In the genomic region with DNA sequence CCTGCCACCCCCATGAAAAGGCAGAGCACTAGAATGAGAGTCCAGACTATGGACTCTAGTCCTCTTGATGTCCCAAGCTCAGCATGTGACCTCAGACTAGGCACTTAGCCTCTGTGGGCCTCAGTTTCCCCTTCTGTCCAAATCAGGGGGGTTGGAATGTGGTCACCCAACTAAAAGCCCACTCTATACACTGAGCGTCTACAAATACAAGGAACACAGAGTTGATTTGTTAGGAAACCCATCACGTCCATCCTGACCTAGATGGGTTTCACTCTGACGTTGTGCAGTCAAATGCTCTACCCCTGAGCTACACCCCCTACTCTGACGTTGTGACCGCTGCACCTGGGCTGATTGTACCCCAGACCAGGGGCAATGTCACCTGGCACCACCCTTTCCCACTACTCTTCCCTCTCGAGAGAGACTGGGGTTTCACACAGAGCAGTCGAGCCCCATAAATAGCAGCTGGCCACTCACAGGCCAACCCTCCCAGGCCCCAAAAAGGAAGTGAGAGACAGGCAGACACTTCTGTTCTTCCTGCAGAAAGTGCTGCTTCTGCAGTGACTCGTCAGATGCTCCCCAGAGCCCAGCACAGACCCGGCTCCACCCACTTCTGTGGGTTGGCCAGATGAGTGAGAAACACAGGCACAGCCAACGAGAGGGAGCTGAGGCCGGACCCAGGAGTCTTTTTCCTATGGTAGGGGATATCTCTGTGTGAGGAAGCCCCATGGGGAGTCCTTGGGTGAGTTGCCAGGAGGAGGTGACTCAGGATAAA, we compare ENCODE assay signal across 8 cellular contexts. TPM values are rescaled to one million over a fixed set of nuclear protein-coding genes. Genes with fewer than 3 reads are reported as not detected.
DNase-seq lines count a peak whose midpoint lies in the region; ATAC-seq and TF ChIP-seq lines count a peak whose summit lies in the region.

No MANE protein-coding gene starts in this region.

- H3K4me3 Mint-ChIP-seq in effector memory CD8-positive, alpha-beta T cell, result peak overlapping the region; percentile 80 to 82
- peak overlapping the region in 8 of 10 donors; percentile 11 to 78 (median 69) for H3K4me3 Mint-ChIP-seq in naive thymus-derived CD4-positive, alpha-beta T cell

- CTCF ChIA-PET in GM10248 (lab: Yijun Ruan, JAX), result interaction anchor here (0.8 to 10.6 kb wide), 8 partner anchors 9 to 72 kb away, joined by 3 to 163 read pairs (median 3); no protein-coding TSS in a partner anchor
- CTCF ChIA-PET in naive thymus-derived CD4-positive, alpha-beta T cell (lab: Charles Lee), result interaction anchor here (0.5 to 1.2 kb wide), 2 partner anchors 13 to 1202 kb away, joined by 3 read pairs; no protein-coding TSS in a partner anchor

- peak overlapping the region; percentile 59 for H3K4me2 ChIP-seq in GM23248 (ENCODE audit: unreplicated experiment)

- in situ Hi-C loops in GM23248 (cut with MboI), result no loop called here

- 15 to 22% methylated on average over 11 of the region's 11 CpGs for WGBS in GM23248 (ENCODE audit: low coverage in 1 of 2, low lambda C conversion rate in 2 of 2, missing lambda C conversion rate in 2 of 2), 2 experiments
- WGBS in thymus, result 13% methylated on average over 11 of the region's 11 CpGs

- H3K36me3 ChIP-seq in GM23248 (ENCODE audit: low read depth) (no peaks in the 10 kb centered on the region), thymus (ENCODE audit: control insufficient read depth, insufficient read depth) (no peaks in the 10 kb centered on the region)
- no peaks in the 10 kb centered on the region for H3K36me3 ChIP-seq in naive thymus-derived CD4-positive, alpha-beta T cell (ENCODE audit: control insufficient read depth in 2 of 3, insufficient read depth in 3 of 3, low read length in 3 of 3)

- POLR2A ChIA-PET in GM10248 (lab: Yijun Ruan, JAX), result interaction anchor here (0.6 to 5.4 kb wide), 4 partner anchors 11 to 59 kb away, joined by 3 to 65 read pairs (median 4); no protein-coding TSS in a partner anchor
- POLR2A ChIA-PET in naive thymus-derived CD4-positive, alpha-beta T cell (lab: Charles Lee), result no interaction called here

- H4K20me1 ChIP-seq in GM23248 (ENCODE audit: insufficient read depth), result no peaks in the 10 kb centered on the region

- no peaks in the 10 kb centered on the region for H3K27me3 Mint-ChIP-seq in effector memory CD8-positive, alpha-beta T cell
- peaks cover 0 to under 1% (median 0%) of the 10 kb centered on the region in 5 donors for H3K27me3 Mint-ChIP-seq in naive thymus-derived CD4-positive, alpha-beta T cell

- no peak for TF ChIP-seq CTCF in GM10248 (IDR thresholded peaks at IDR 0.05; ENCODE audit: control extremely low read depth, extremely low read depth, low read depth, missing control alignments)

- peak; percentile 76 for ATAC-seq in effector memory CD8-positive, alpha-beta T cell (replicated peaks)
- peak; percentile 89 for ATAC-seq in naive thymus-derived CD4-positive, alpha-beta T cell

- no peaks in the 10 kb centered on the region for H3K27me3 ChIP-seq in GM23248 (replicated peaks; ENCODE audit: insufficient read depth)
- H3K27me3 ChIP-seq in naive thymus-derived CD4-positive, alpha-beta T cell (ENCODE audit: control insufficient read depth in 2 of 2, insufficient read depth in 2 of 2, low read length in 2 of 2), result no peaks in the 10 kb centered on the region
- no peaks in the 10 kb centered on the region for H3K27me3 ChIP-seq in thymus (ENCODE audit: control insufficient read depth, insufficient read depth)

- peak overlapping the region; percentile 69 for H2AFZ ChIP-seq in GM23248

- intact Hi-C loops in naive thymus-derived CD4-positive, alpha-beta T cell (cut with micrococcal nuclease), result no loop called here

- no peaks in the 10 kb centered on the region for H3K36me3 Mint-ChIP-seq in effector memory CD8-positive, alpha-beta T cell (ENCODE audit: insufficient read depth)
- H3K36me3 Mint-ChIP-seq in naive thymus-derived CD4-positive, alpha-beta T cell, result no peaks in the 10 kb centered on the region

- H3K4me1 ChIP-seq in GM23248 (ENCODE audit: insufficient read depth) (peaks cover 19% of the 10 kb centered on the region), thymus (ENCODE audit: control insufficient read depth, insufficient read depth, low read length) (peaks cover 24% of the 10 kb centered on the region)
- peaks cover 34 to 36% of the 10 kb centered on the region in 2 donors for H3K4me1 ChIP-seq in naive thymus-derived CD4-positive, alpha-beta T cell (ENCODE audit: control insufficient read depth in 2 of 2, insufficient read depth in 2 of 2, low read length in 2 of 2)

- H3K9me3 Mint-ChIP-seq in effector memory CD8-positive, alpha-beta T cell, result no peaks in the 10 kb centered on the region
- H3K9me3 Mint-ChIP-seq in naive thymus-derived CD4-positive, alpha-beta T cell, result no peaks in the 10 kb centered on the region

- no peaks in the 10 kb centered on the region for H3K79me2 ChIP-seq in GM23248 (ENCODE audit: insufficient read depth)

- peak overlapping the region; percentile 88 to 94 for H3K27ac Mint-ChIP-seq in effector memory CD8-positive, alpha-beta T cell
- H3K27ac Mint-ChIP-seq in naive thymus-derived CD4-positive, alpha-beta T cell, result peak overlapping the region in 8 of 9 donors; percentile 62 to 97 (median 89)

- DNase-seq in GM10248 (ENCODE audit: extremely low spot score) (peak; percentile 90), GM23248 (peak; percentile 93), Kasumi-1 (lab: John Stamatoyannopoulos, UW) (peak; percentile 66 to 72)
- DNase-seq in activated CD4-positive, alpha-beta T cell treated with anti-CD3 and anti-CD28 coated beads for 48 hours, result peak; percentile 77
- peak; percentile 44 to 50 (median 45) for DNase-seq in effector memory CD8-positive, alpha-beta T cell
- DNase-seq in naive thymus-derived CD4-positive, alpha-beta T cell, result peak in 6 of 9 donors; percentile 10 to 67 (median 23)
- DNase-seq in effector CD8-positive, alpha-beta T cell (lab: John Stamatoyannopoulos, UW), result no peak

- H3K4me3 ChIP-seq in GM23248 (no peak overlapping the region), thymus (ENCODE audit: low read length) (no peak overlapping the region)
- H3K4me3 ChIP-seq in naive thymus-derived CD4-positive, alpha-beta T cell (ENCODE audit: low read length), result peak overlapping the region; percentile 16

- H3K4me1 Mint-ChIP-seq in effector memory CD8-positive, alpha-beta T cell (ENCODE audit: low read depth in 2 of 2), result peaks cover 34 to 40% of the 10 kb centered on the region in 2 donors
- peaks cover 24 to 41% (median 31%) of the 10 kb centered on the region in 7 donors for H3K4me1 Mint-ChIP-seq in naive thymus-derived CD4-positive, alpha-beta T cell

- peak overlapping the region; percentile 20; the same call in 1 of the 2 replicates for H3K27ac ChIP-seq in GM23248
- no peak overlapping the region for H3K27ac ChIP-seq in naive thymus-derived CD4-positive, alpha-beta T cell (ENCODE audit: low read depth, low read length)
- H3K27ac ChIP-seq in thymus (ENCODE audit: low read depth), result peak overlapping the region; percentile 46

- H3K9ac ChIP-seq in GM23248, result no peak overlapping the region

- H3K9me2 ChIP-seq in GM23248 (ENCODE audit: insufficient read depth), result no peaks in the 10 kb centered on the region

- peaks cover 10% of the 10 kb centered on the region; the same call in 1 of the 2 replicates for H3F3A ChIP-seq in GM23248 (ENCODE audit: insufficient read depth)

- H3K9me3 ChIP-seq in GM23248 (ENCODE audit: low read depth), result no peaks in the 10 kb centered on the region
- H3K9me3 ChIP-seq in naive thymus-derived CD4-positive, alpha-beta T cell (ENCODE audit: control insufficient read depth in 2 of 3, low read length in 3 of 3), result no peaks in the 10 kb centered on the region
- H3K9me3 ChIP-seq in thymus (ENCODE audit: control insufficient read depth), result no peaks in the 10 kb centered on the region

RNA-seq across cellular contexts. Expression of a gene that starts 16.1 kb away (rescaled TPM):
- not detected in 2 replicates for total RNA-seq in GM23248 (2014; rRNA removed; shearing (Covaris generic))
- not detected in 2 replicates for polyA plus RNA-seq in GM23248 (2016; fragmentation: Nextera tagmentation; extraction: Ambion mirVana)
- 1 to 10 TPM in 2 of 5 experiments, under 1 TPM in 1, not detected in 2; 0.79 to 2.4 (median 1.9) TPM for total RNA-seq in naive thymus-derived CD4-positive, alpha-beta T cell
- under 1 TPM in 1 of 2 donors, not detected in 1; 0.21 TPM for polyA plus RNA-seq in naive thymus-derived CD4-positive, alpha-beta T cell
- 2.6 TPM for polyA plus RNA-seq in thymus

RNA-seq across cellular contexts. Expression of a gene that starts 54.2 kb away (rescaled TPM):
- 292 TPM in 2 replicates for total RNA-seq in GM23248 (2014; rRNA removed; shearing (Covaris generic))
- polyA plus RNA-seq in GM23248 (2016; fragmentation: Nextera tagmentation; extraction: Ambion mirVana), result 68.4 and 73.5 TPM in 2 replicates
- total RNA-seq in naive thymus-derived CD4-positive, alpha-beta T cell, result 100 to 1,000 TPM; 191 to 259 (median 199) TPM
- polyA plus RNA-seq in naive thymus-derived CD4-positive, alpha-beta T cell, result 10 to 100 TPM; 18.6 to 30.0 TPM
- 137 TPM for polyA plus RNA-seq in thymus
